19 cellular contexts compared by ENCODE assay signal in the genomic region with DNA sequence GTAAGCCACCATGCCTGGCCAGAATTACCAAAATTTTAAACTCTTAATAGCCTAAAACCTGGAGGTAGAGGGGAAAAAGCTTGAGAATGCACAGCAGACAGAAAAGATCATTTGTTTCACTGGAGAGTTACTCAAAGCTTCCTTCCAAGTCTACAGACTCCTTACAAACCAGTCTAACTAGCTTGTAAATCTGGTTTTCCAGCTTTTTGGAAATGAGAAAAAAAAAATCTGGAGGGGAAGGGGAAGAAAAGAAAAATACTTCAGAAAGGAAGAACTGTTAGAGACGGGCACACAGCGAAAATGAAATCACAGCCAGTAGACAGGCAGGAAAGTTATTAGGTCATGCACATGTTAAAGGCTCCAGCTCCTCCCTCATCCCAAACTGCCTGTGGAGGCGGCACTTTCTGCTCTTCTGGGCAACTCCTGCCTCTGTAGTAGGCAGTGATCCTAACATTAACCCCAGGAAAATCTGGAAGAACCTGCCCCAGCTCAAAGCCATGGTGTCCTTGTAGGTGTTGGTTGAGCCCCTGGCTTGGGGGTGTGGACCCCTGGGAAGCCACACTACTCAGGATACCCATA.
"Had no signal": no experiment of that assay in that cellular context is flagged by ENCODE, and none has a peak within 500 bp of the region (broad histone marks: within the 10 kb centered on the region; RNA-seq: fewer than 3 reads in every experiment).

No MANE protein-coding gene starts in this region.

- H3K4me3 Mint-ChIP-seq: activated CD4-positive, alpha-beta T cell treated with anti-CD3 and anti-CD28 coated beads, Interleukin-2, amount 10 ng/mL, durations not matched to agents 7 days and 5 days; activated naive CD4-positive, alpha-beta T cell treated with anti-CD3 and anti-CD28 coated beads, Interleukin-2, amount 10 ng/mL, durations not matched to agents 7 days and 5 days; activated T-cell treated with anti-CD3 and anti-CD28 coated beads, Interleukin-2, amount 50 U/mL, for 4 hours had no signal

- H3K27me3 ChIP-seq: ascending aorta, esophagus muscularis mucosa, thyroid gland, uterus had no signal

- H3K4me1 Mint-ChIP-seq: activated CD4-positive, alpha-beta T cell treated with anti-CD3 and anti-CD28 coated beads, Interleukin-2, amount 10 ng/mL, durations not matched to agents 7 days and 5 days; activated naive CD4-positive, alpha-beta T cell treated with anti-CD3 and anti-CD28 coated beads, Interleukin-2, amount 10 ng/mL, durations not matched to agents 7 days and 5 days had no signal

- DNase-seq: activated CD4-positive, alpha-beta T cell treated with anti-CD3 and anti-CD28 coated beads, Interleukin-2, amount 10 ng/mL, durations not matched to agents 7 days and 5 days; activated CD8-positive, alpha-beta memory T cell treated with anti-CD3 and anti-CD28 coated beads, Interleukin-2, amount 50 U/mL, for 4 hours; activated naive CD4-positive, alpha-beta T cell treated with anti-CD3 and anti-CD28 coated beads, Interleukin-2, amount 10 ng/mL, durations not matched to agents 7 days and 5 days; activated T-cell treated with anti-CD3 and anti-CD28 coated beads, Interleukin-2, amount 50 U/mL, for 4 hours; cerebellar nuclear complex; cortex of kidney; left colon; occipital lobe; posterior cingulate gyrus; stimulated activated CD4-positive, alpha-beta T cell treated with anti-CD3 and anti-CD28 coated beads, Interleukin-12 subunit alpha, Interleukin-12 subunit beta, amount 100 ng/mL, for 4 hours; stimulated activated CD4-positive, alpha-beta T cell treated with anti-CD3 and anti-CD28 coated beads, Interleukin-1b, Interleukin-23, amount 100 ng/mL, for 48 hours; stimulated activated CD8-positive, alpha-beta memory T cell treated with anti-CD3 and anti-CD28 coated beads, Interleukin-4, amount 100 ng/mL, for 48 hours; stimulated activated naive CD4-positive, alpha-beta T cell; thyroid gland; uterus had no signal

- H3K36me3 ChIP-seq: uterus had no signal

- H3K4me3 ChIP-seq: ascending aorta, esophagus muscularis mucosa, lung, thyroid gland, uterus had no signal

- FAIRE-seq: endometrium had no signal

- H3K4me1 ChIP-seq: ascending aorta, esophagus muscularis mucosa, thyroid gland, uterus had no signal

- H3K9me3 ChIP-seq: ascending aorta, esophagus muscularis mucosa, thyroid gland, uterus had no signal

- H3K27ac ChIP-seq: ascending aorta, esophagus muscularis mucosa, thyroid gland, uterus had no signal

- H3K9me3 Mint-ChIP-seq: activated CD4-positive, alpha-beta T cell treated with anti-CD3 and anti-CD28 coated beads, Interleukin-2, amount 10 ng/mL, durations not matched to agents 7 days and 5 days; activated naive CD4-positive, alpha-beta T cell treated with anti-CD3 and anti-CD28 coated beads, Interleukin-2, amount 10 ng/mL, durations not matched to agents 7 days and 5 days; activated T-cell treated with anti-CD3 and anti-CD28 coated beads, Interleukin-2, amount 50 U/mL, for 4 hours had no signal

- ATAC-seq: activated T-cell treated with anti-CD3 and anti-CD28 coated beads, Interleukin-2, amount 50 U/mL, for 4 hours; left colon had no signal

- H3K27me3 Mint-ChIP-seq: activated CD4-positive, alpha-beta T cell treated with anti-CD3 and anti-CD28 coated beads, Interleukin-2, amount 10 ng/mL, durations not matched to agents 7 days and 5 days; activated naive CD4-positive, alpha-beta T cell treated with anti-CD3 and anti-CD28 coated beads, Interleukin-2, amount 10 ng/mL, durations not matched to agents 7 days and 5 days had no signal

- H3K27ac Mint-ChIP-seq: activated CD4-positive, alpha-beta T cell treated with anti-CD3 and anti-CD28 coated beads, Interleukin-2, amount 10 ng/mL, durations not matched to agents 7 days and 5 days; activated naive CD4-positive, alpha-beta T cell treated with anti-CD3 and anti-CD28 coated beads, Interleukin-2, amount 10 ng/mL, durations not matched to agents 7 days and 5 days had no signal
